Comparison of ENCODE assay signal across 10 cellular contexts in the genomic region with DNA sequence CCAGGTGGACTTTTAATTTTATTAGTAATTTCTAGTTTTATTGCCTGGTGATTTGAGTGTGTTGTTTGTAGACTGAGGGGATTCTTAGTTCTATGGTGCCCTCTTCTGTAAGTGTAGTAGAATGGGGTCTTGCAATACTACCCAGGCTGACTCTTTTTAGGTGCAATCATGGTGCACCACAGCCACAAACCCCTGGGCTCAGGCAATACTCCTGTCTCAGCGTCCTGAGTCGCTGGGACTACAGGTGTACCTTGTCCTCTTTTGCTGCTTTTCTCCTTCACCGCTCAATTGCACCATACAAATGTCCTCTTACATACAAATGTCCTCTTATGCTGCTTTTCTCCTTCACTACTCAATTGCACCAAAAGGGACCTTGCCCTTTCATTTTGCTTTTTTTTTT. TPM values are rescaled to one million over a fixed set of nuclear protein-coding genes. Genes with fewer than 3 reads are reported as not detected.
A peak's percentile ranks its signal among the peaks of the same experiment; 100 is the strongest.
DNase-seq lines count a peak whose midpoint lies in the region; ATAC-seq and TF ChIP-seq lines count a peak whose summit lies in the region.
"Had no signal": no experiment of that assay in that cellular context is flagged by ENCODE, and none has a peak within 500 bp of the region (broad histone marks: within the 10 kb centered on the region; RNA-seq: fewer than 3 reads in every experiment).

No MANE protein-coding gene starts in this region.

- H3K36me3 ChIP-seq in esophagus muscularis mucosa = peaks cover 0 to 43% (median 17%) of the 10 kb centered on the region in 4 donors

- ATAC-seq in HG02798 (IDR thresholded peaks at IDR 0.05; ENCODE audit: poor library complexity, unreplicated experiment) (no peak), GM18520 (IDR thresholded peaks at IDR 0.05; ENCODE audit: unreplicated experiment) (no peak)

- no peaks in the 10 kb centered on the region for H3K9me3 ChIP-seq in esophagus muscularis mucosa

- intact Hi-C loops in esophagus muscularis mucosa (cut with DNase I) = no loop called here

- TF ChIP-seq EP300 in esophagus muscularis mucosa (IDR thresholded peaks at IDR 0.05) = no peak

- 83% methylated on average over 3 of the region's 3 CpGs for WGBS in esophagus muscularis mucosa

- no peaks in the 10 kb centered on the region for H3K9me3 Mint-ChIP-seq in osteocyte (ENCODE audit: unreplicated experiment)
- H3K9me3 Mint-ChIP-seq: activated naive CD4-positive, alpha-beta T cell treated with anti-CD3 and anti-CD28 coated beads, Interleukin-2, amount 10 ng/mL, durations not matched to agents 7 days and 5 days had no signal

- TF ChIP-seq CTCF in osteocyte (IDR thresholded peaks at IDR 0.05) = peak; percentile 43
- no peak for TF ChIP-seq CTCF in esophagus muscularis mucosa (IDR thresholded peaks at IDR 0.05)

- H3K4me1 ChIP-seq in esophagus muscularis mucosa = no peaks in the 10 kb centered on the region

- no peak overlapping the region for H3K4me3 Mint-ChIP-seq in osteocyte (ENCODE audit: unreplicated experiment)
- H3K4me3 Mint-ChIP-seq: activated naive CD4-positive, alpha-beta T cell treated with anti-CD3 and anti-CD28 coated beads, Interleukin-2, amount 10 ng/mL, durations not matched to agents 7 days and 5 days had no signal

- H3K27me3 ChIP-seq in esophagus muscularis mucosa = no peaks in the 10 kb centered on the region

- no peak overlapping the region for H3K27ac ChIP-seq in esophagus muscularis mucosa (replicated peaks in 1 of 4)

- H3K27ac Mint-ChIP-seq in osteocyte (ENCODE audit: unreplicated experiment) = no peak overlapping the region
- H3K27ac Mint-ChIP-seq: activated naive CD4-positive, alpha-beta T cell treated with anti-CD3 and anti-CD28 coated beads, Interleukin-2, amount 10 ng/mL, durations not matched to agents 7 days and 5 days had no signal

- no peaks in the 10 kb centered on the region for H3K4me1 Mint-ChIP-seq in osteocyte (ENCODE audit: unreplicated experiment)
- H3K4me1 Mint-ChIP-seq: activated naive CD4-positive, alpha-beta T cell treated with anti-CD3 and anti-CD28 coated beads, Interleukin-2, amount 10 ng/mL, durations not matched to agents 7 days and 5 days had no signal

- DNase-seq in DMS53 (lab: John Stamatoyannopoulos, UW) = peak; percentile 33
- DNase-seq in DMS53 treated with DMSO at 0.1 percent for 48 hours (lab: John Stamatoyannopoulos, UW; ENCODE audit: unreplicated experiment) = no peak
- peak; percentile 5 to 10 for DNase-seq in NCI-H526 (lab: John Stamatoyannopoulos, UW)
- DNase-seq in cerebellum (ENCODE audit: low spot score) = peak; percentile 11
- no peak for DNase-seq in osteocyte (ENCODE audit: extremely low spot score, unreplicated experiment)
- no peak for DNase-seq in esophagus muscularis mucosa (ENCODE audit: extremely low spot score)
- DNase-seq: activated naive CD4-positive, alpha-beta T cell treated with anti-CD3 and anti-CD28 coated beads, Interleukin-2, amount 10 ng/mL, durations not matched to agents 7 days and 5 days; stimulated activated CD4-positive, alpha-beta T cell treated with anti-CD3 and anti-CD28 coated beads, Interleukin-15, amount 100 ng/mL, for 24 hours had no signal

- no peak overlapping the region for H3K4me3 ChIP-seq in esophagus muscularis mucosa

- no peak for TF ChIP-seq POLR2A in esophagus muscularis mucosa (IDR thresholded peaks at IDR 0.05; ENCODE audit: low read depth)

- H3K36me3 Mint-ChIP-seq in osteocyte (ENCODE audit: unreplicated experiment) = peaks cover 19% of the 10 kb centered on the region
- H3K36me3 Mint-ChIP-seq: activated naive CD4-positive, alpha-beta T cell treated with anti-CD3 and anti-CD28 coated beads, Interleukin-2, amount 10 ng/mL, durations not matched to agents 7 days and 5 days had no signal

- no peaks in the 10 kb centered on the region for H3K27me3 Mint-ChIP-seq in osteocyte (ENCODE audit: unreplicated experiment)
- H3K27me3 Mint-ChIP-seq: activated naive CD4-positive, alpha-beta T cell treated with anti-CD3 and anti-CD28 coated beads, Interleukin-2, amount 10 ng/mL, durations not matched to agents 7 days and 5 days had no signal

RNA-seq across cellular contexts. Expression of a gene that starts 43.1 kb away (rescaled TPM):
- total RNA-seq in cerebellum (63.0 TPM), osteocyte (84.2 and 102 TPM in 2 replicates), esophagus muscularis mucosa (10 to 100 TPM; 83.0 to 94.3 (median 92.1) TPM)

RNA-seq across cellular contexts. Expression of a gene that starts 48.6 kb away (rescaled TPM):
- total RNA-seq in cerebellum (24.0 TPM), osteocyte (24.2 and 30.6 TPM in 2 replicates), esophagus muscularis mucosa (10 to 100 TPM; 45.7 to 87.6 (median 73.4) TPM)

Comparison
In these comparisons a context has a peak if more than half of its experiments do, and no peak if none do; other contexts are left out.
1. DNase-seq: peak in DMS53 (single experiment), NCI-H526 (2 of 2) and cerebellum (single experiment); none in DMS53 treated with DMSO at 0.1 percent for 48 hours (single experiment), osteocyte (single experiment) and esophagus muscularis mucosa (single experiment).